In genomic region chr22:41931701-41932269, GRCh38 we compare ENCODE assay signal across 24 cellular contexts. TPM values are rescaled to one million over a fixed set of nuclear protein-coding genes. Genes with fewer than 3 reads are reported as not detected.
DNase-seq lines count a peak whose midpoint lies in the region; TF ChIP-seq lines count a peak whose summit lies in the region.
"Had no signal": no experiment of that assay in that cellular context is flagged by ENCODE, and none has a peak within 500 bp of the region (broad histone marks: within the 10 kb centered on the region; RNA-seq: fewer than 3 reads in every experiment).

No MANE protein-coding gene starts in this region.

- no peaks in the 10 kb centered on the region for H3K36me3 Mint-ChIP-seq in neural crest cell (ENCODE audit: low read depth)

- H2AFZ ChIP-seq in OCI-LY3 (ENCODE audit: low read depth, low read length) = no peak overlapping the region

- H3K79me2 ChIP-seq in OCI-LY3 (ENCODE audit: low read length) = no peaks in the 10 kb centered on the region

- peaks cover 76% of the 10 kb centered on the region for H3K4me1 ChIP-seq in OCI-LY3 (ENCODE audit: low read length)
- H3K4me1 ChIP-seq: ascending aorta, colonic mucosa, HAP-1 had no signal

- DNase-seq in NCI-H2107 treated with DMSO at 0.1 percent for 48 hours (lab: John Stamatoyannopoulos, UW; ENCODE audit: unreplicated experiment) (peak; percentile 23), NCI-H2107 (lab: John Stamatoyannopoulos, UW) (no peak), neural crest cell (ENCODE audit: low read depth, low spot score) (no peak), NCI-H226 (no peak), NCI-H524 (lab: John Stamatoyannopoulos, UW) (no peak)
- no peak for DNase-seq in activated CD4-positive, CD25-positive, alpha-beta regulatory T cell treated with anti-CD3 and anti-CD28 coated beads, Interleukin-2, amount 50 U/mL, for 72 hours
- DNase-seq: activated CD8-positive, alpha-beta memory T cell treated with anti-CD3 and anti-CD28 coated beads, Interleukin-2, amount 50 U/mL, for 4 hours; activated naive CD4-positive, alpha-beta T cell; CD4-positive, alpha-beta T cell; colonic mucosa; DMS79 treated with DMSO at 0.1 percent for 48 hours; gastrocnemius medialis; left ventricle myocardium superior; NCI-H1694 treated with DMSO at 0.1 percent for 48 hours; posterior cingulate gyrus had no signal

- no peak overlapping the region for H3K4me3 ChIP-seq in OCI-LY3 (ENCODE audit: low read length)
- H3K4me3 ChIP-seq: ascending aorta, colonic mucosa, gastrocnemius medialis, HAP-1, skin epidermis, tibial nerve had no signal

- TF ChIP-seq POLR2A in GM19099 (IDR thresholded peaks at IDR 0.05; ENCODE audit: extremely low read depth, insufficient read length, low read depth) = peak; percentile 46

- H3K27me3 Mint-ChIP-seq in neural crest cell (ENCODE audit: low read depth) = peaks cover 23% of the 10 kb centered on the region
- H3K27me3 Mint-ChIP-seq: CD4-positive, alpha-beta T cell had no signal

- no peaks in the 10 kb centered on the region; the same call in 1 of the 2 replicates for H4K20me1 ChIP-seq in OCI-LY3 (ENCODE audit: insufficient read depth, low read length)

- no peaks in the 10 kb centered on the region for H3K9me3 Mint-ChIP-seq in neural crest cell
- H3K9me3 Mint-ChIP-seq: CD4-positive, alpha-beta T cell had no signal

- H3K4me1 Mint-ChIP-seq in neural crest cell = peaks cover 16% of the 10 kb centered on the region

- peak overlapping the region; percentile 51 for H3K27ac ChIP-seq in OCI-LY3 (ENCODE audit: low read length)
- H3K27ac ChIP-seq: ascending aorta, colonic mucosa, epithelial cell of prostate, gastrocnemius medialis, skin epidermis, tibial nerve had no signal

- H3K27me3 ChIP-seq in OCI-LY3 (ENCODE audit: low read depth, low read length) = peaks cover 3% of the 10 kb centered on the region; the same call in 1 of the 2 replicates
- H3K27me3 ChIP-seq: colonic mucosa, gastrocnemius medialis had no signal

- H3K4me3 Mint-ChIP-seq in neural crest cell = peak overlapping the region; percentile 54
- H3K4me3 Mint-ChIP-seq: CD4-positive, alpha-beta T cell had no signal

- H3K27ac Mint-ChIP-seq in neural crest cell (ENCODE audit: unreplicated experiment) = no peak overlapping the region
- H3K27ac Mint-ChIP-seq: CD4-positive, alpha-beta T cell had no signal

- no peaks in the 10 kb centered on the region for H3K9me3 ChIP-seq in OCI-LY3 (ENCODE audit: insufficient read depth, low read length)
- H3K9me3 ChIP-seq: ascending aorta, colonic mucosa, gastrocnemius medialis, HAP-1, tibial nerve had no signal

- no peak overlapping the region; the same call in 1 of the 2 replicates for H3K9ac ChIP-seq in OCI-LY3 (ENCODE audit: low read length)

- TF ChIP-seq CTCF in OCI-LY3 (IDR thresholded peaks at IDR 0.05; ENCODE audit: low read depth, low read length) (no peak), neural crest cell (conservative IDR thresholded peaks at IDR 0.05) (no peak)

- peak overlapping the region; percentile 48 for H3K4me2 ChIP-seq in OCI-LY3 (ENCODE audit: low read length)

- H3K36me3 ChIP-seq in OCI-LY3 (replicated peaks; ENCODE audit: low read depth, low read length) = peaks cover 11% of the 10 kb centered on the region
- H3K36me3 ChIP-seq: ascending aorta, colonic mucosa, gastrocnemius medialis, tibial nerve had no signal

RNA-seq across cellular contexts. Expression of gene TNFRSF13C, which starts 5.2 kb away (rescaled TPM):
- 4.0 and 4.4 TPM in 2 replicates for total RNA-seq in neural crest cell
- total RNA-seq: ascending aorta, gastrocnemius medialis had no signal

RNA-seq across cellular contexts. Expression of gene CENPM, which starts 15.2 kb away (rescaled TPM):
- total RNA-seq in neural crest cell = 47.3 and 48.9 TPM in 2 replicates
- total RNA-seq: ascending aorta had no signal

RNA-seq across cellular contexts. Expression of gene SHISA8, which starts 16.9 kb away (rescaled TPM):
- 0.19 TPM in 1 of 2 replicates, not detected in the other for total RNA-seq in neural crest cell
- total RNA-seq: A172; ascending aorta; colonic mucosa; gastrocnemius medialis; T-helper 2 cell treated with Interferon-gamma antibody and Interleukin-4, amounts not matched to agents 100 ng/mL and 5 ng/mL, for 36 hours had no signal

RNA-seq across cellular contexts. Expression of gene SEPTIN3, which starts 37.5 kb away (rescaled TPM):
- 71.5 and 75.0 TPM in 2 replicates for total RNA-seq in neural crest cell
- total RNA-seq: ascending aorta had no signal
